In the genomic region with DNA sequence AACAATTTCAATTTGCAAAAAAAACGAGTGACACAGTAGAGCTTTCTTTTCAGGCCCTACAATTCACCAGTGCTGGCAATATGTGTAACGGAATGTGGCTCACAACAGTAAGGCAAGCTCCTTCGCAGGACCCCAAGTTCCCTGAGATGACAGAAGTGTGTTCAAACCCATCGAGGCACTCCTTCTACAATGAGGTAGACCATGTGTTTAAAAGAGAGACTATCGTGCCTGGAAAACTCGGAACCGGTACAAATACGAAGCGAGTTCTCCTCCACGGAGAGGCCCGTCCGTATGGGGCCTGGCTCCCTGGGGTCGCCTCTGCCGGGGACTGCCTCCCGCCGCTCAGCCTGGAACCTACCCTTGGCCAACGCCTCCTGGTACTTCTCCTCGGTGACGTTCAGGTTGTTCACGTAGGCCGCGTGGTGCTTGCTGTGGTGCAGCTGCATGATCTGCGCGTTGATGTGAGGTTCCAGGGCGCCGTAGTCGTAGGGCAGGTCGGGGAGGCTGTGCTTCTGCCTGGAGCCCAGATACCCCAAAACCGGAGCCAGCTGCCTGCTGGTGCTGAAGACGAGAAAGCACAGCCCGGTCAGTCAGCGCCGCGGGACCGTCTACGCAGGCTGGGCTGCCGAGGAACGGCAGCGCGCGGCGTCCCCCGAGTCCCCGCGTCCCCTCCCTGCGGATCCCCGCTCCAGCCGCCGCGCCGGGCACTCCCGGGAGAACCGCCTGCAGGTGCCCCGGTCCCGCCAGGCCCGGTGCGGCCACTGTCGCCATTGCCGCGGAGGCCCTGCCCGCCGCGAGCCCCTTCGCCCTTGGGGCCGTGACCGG, we compare ENCODE assay signal across 8 cellular contexts. TPM values are rescaled to one million over a fixed set of nuclear protein-coding genes. Genes with fewer than 3 reads are reported as not detected.
A peak's percentile ranks its signal among the peaks of the same experiment; 100 is the strongest.
DNase-seq lines count a peak whose midpoint lies in the region; ATAC-seq, FAIRE-seq and TF ChIP-seq lines count a peak whose summit lies in the region.

No MANE protein-coding gene starts in this region.

- H3K36me3 ChIP-seq in endothelial cell of umbilical vein (ENCODE audit: control insufficient read depth in 2 of 2, extremely low read depth in 1 of 2, insufficient read depth in 2 of 2, low read length in 2 of 2) = peaks cover 2 to 3% of the 10 kb centered on the region in 2 experiments

- no peak for TF ChIP-seq CTCF in endothelial cell of umbilical vein (IDR thresholded peaks at IDR 0.05; ENCODE audit: extremely low read depth in 1 of 2, insufficient read depth in 1 of 2, low read depth in 1 of 2, low read length in 2 of 2)

- peaks cover 27% of the 10 kb centered on the region for H3K4me1 ChIP-seq in endothelial cell of umbilical vein (ENCODE audit: control insufficient read depth, extremely low read depth, insufficient read depth, low read length)

- peak overlapping the region; percentile 86 for H3K4me2 ChIP-seq in endothelial cell of umbilical vein (ENCODE audit: insufficient read depth, low read length)

- H3K79me2 ChIP-seq in endothelial cell of umbilical vein (ENCODE audit: control insufficient read depth, insufficient read depth, low read length) = peaks cover 13% of the 10 kb centered on the region

- DNase-seq in 8988T (peak; percentile 41), NCI-H510A treated with DMSO at 0.1 percent for 48 hours (lab: John Stamatoyannopoulos, UW) (peak; percentile 11), endothelial cell of umbilical vein (ENCODE audit: low read depth, low spot score) (peak; percentile 59), mucosa of gallbladder (ENCODE audit: low spot score) (peak; percentile 37)
- DNase-seq in activated CD8-positive, alpha-beta memory T cell treated with anti-CD3 and anti-CD28 coated beads, Interleukin-2, amount 50 U/mL, for 1 hour (ENCODE audit: extremely low read depth) = peak; percentile 7
- peak; percentile 14 to 29 for DNase-seq in stimulated activated CD8-positive, alpha-beta memory T cell treated with anti-CD3 and anti-CD28 coated beads, Interleukin-7, amount 100 ng/mL, for 1 hour (ENCODE audit: low read depth in 2 of 2)

- CTCF ChIA-PET in endothelial cell of umbilical vein (lab: Charles Lee) = interaction anchor here (0.7 to 2.3 kb wide), 10 partner anchors 10 to 518 kb away, joined by 3 to 15 read pairs (median 5); a partner anchor contains a TSS

- FAIRE-seq in endothelial cell of umbilical vein (lab: Jason Lieb, UNC) = peak; percentile 42

- H3K4me3 ChIP-seq in endothelial cell of umbilical vein (replicated peaks in 1 of 3; ENCODE audit: insufficient read depth in 1 of 3, low read depth in 1 of 3, low read length in 3 of 3) = peak overlapping the region; percentile 54 to 78 (median 58)

- no peaks in the 10 kb centered on the region for H3K27me3 ChIP-seq in endothelial cell of umbilical vein (ENCODE audit: control insufficient read depth in 2 of 2, insufficient read depth in 2 of 2, low read length in 2 of 2)

- H3K9me1 ChIP-seq in endothelial cell of umbilical vein (replicated peaks; ENCODE audit: control insufficient read depth, extremely low read depth, insufficient read depth, low read length) = no peaks in the 10 kb centered on the region

- H3K9ac ChIP-seq in endothelial cell of umbilical vein (replicated peaks; ENCODE audit: extremely low read depth, insufficient read depth, low read length) = peak overlapping the region; percentile 43

- ATAC-seq in GM18520 (IDR thresholded peaks at IDR 0.05; ENCODE audit: unreplicated experiment) (peak; percentile 24), HG03064 (IDR thresholded peaks at IDR 0.05; ENCODE audit: low read depth, unreplicated experiment) (peak; percentile 32)

- H3K9me3 ChIP-seq in endothelial cell of umbilical vein (replicated peaks; ENCODE audit: control insufficient read depth, insufficient read depth, low read length) = no peaks in the 10 kb centered on the region

- dilution Hi-C loops in endothelial cell of umbilical vein (cut with MboI; ENCODE audit: extremely low pct_ligation_motif_present, low sequenced_read_pairs) = no loop called here

- peak overlapping the region; percentile 30 for H3K27ac ChIP-seq in endothelial cell of umbilical vein (ENCODE audit: insufficient read depth, low read depth, low read length)

- no peaks in the 10 kb centered on the region for H4K20me1 ChIP-seq in endothelial cell of umbilical vein (replicated peaks; ENCODE audit: control insufficient read depth, extremely low read depth, insufficient read depth, low read length)

- intact Hi-C loops in endothelial cell of umbilical vein (cut with micrococcal nuclease) = loop anchor here (1.0 to 10.0 kb wide), 7 partner anchors 35 to 842 kb away; a partner anchor contains a TSS

- no peak for TF ChIP-seq POLR2A in endothelial cell of umbilical vein (IDR thresholded peaks at IDR 0.05; ENCODE audit: low read depth, low read length)

- BruUV-seq in endothelial cell of umbilical vein (replicated peaks; lab: Mats Ljungman, UMichigan) = no TSS peak

- POLR2A ChIA-PET in endothelial cell of umbilical vein (lab: Charles Lee) = interaction anchor here (0.6 to 2.4 kb wide), 4 partner anchors 11 to 344 kb away, joined by 3 to 18 read pairs (median 6); a partner anchor contains a TSS

- peak overlapping the region; percentile 83 for H2AFZ ChIP-seq in endothelial cell of umbilical vein (ENCODE audit: low read depth, low read length)

TF ChIP-seq in endothelial cell of umbilical vein, 7 proteins besides CTCF, POLR2A, EP300 and RAD21:
- no peak for TF ChIP-seq MYC (IDR thresholded peaks at IDR 0.05; ENCODE audit: low read depth, low read length)
- TF ChIP-seq, protein P1, sequence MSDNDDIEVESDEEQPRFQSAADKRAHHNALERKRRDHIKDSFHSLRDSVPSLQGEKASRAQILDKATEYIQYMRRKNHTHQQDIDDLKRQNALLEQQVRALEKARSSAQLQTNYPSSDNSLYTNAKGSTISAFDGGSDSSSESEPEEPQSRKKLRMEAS (IDR thresholded peaks at IDR 0.05; ENCODE audit: insufficient read depth, insufficient read length) = no peak

RNA-seq across cellular contexts. Expression of a gene that starts 0.5 kb away (rescaled TPM):
- total RNA-seq in endothelial cell of umbilical vein (58.9 and 62.7 TPM in 2 replicates), mucosa of gallbladder (189 TPM)
- polyA plus RNA-seq in endothelial cell of umbilical vein = 27.7 and 31.6 TPM in 2 replicates
- 34.6 and 38.7 TPM in 2 replicates for polyA plus RNA-seq in endothelial cell of umbilical vein (2011; cell fraction: cytosol; rRNA removed)
- polyA plus RNA-seq in endothelial cell of umbilical vein (2011; cell fraction: nucleus; rRNA removed) = 19.9 and 24.7 TPM in 2 replicates
- 63.2 and 71.0 TPM in 2 replicates for polyA plus RNA-seq in endothelial cell of umbilical vein (2012)
- 57.6 and 74.5 TPM in 2 replicates for polyA minus RNA-seq in endothelial cell of umbilical vein
- 85.6 TPM for polyA minus RNA-seq in endothelial cell of umbilical vein (2011; cell fraction: cytosol; rRNA and poly(A)+ RNA removed)
- polyA minus RNA-seq in endothelial cell of umbilical vein (2011; cell fraction: nucleus; rRNA and poly(A)+ RNA removed) = 18.7 and 26.5 TPM in 2 replicates

RNA-seq across cellular contexts. Expression of a gene that starts 34.8 kb away (rescaled TPM):
- 75.6 and 81.6 TPM in 2 replicates for total RNA-seq in endothelial cell of umbilical vein
- 16.5 and 21.7 TPM in 2 replicates for polyA plus RNA-seq in endothelial cell of umbilical vein
- polyA plus RNA-seq in endothelial cell of umbilical vein (2011; cell fraction: cytosol; rRNA removed) = 20.7 and 22.2 TPM in 2 replicates
- polyA plus RNA-seq in endothelial cell of umbilical vein (2011; cell fraction: nucleus; rRNA removed) = 31.5 and 37.9 TPM in 2 replicates
- 51.1 and 74.2 TPM in 2 replicates for polyA plus RNA-seq in endothelial cell of umbilical vein (2012)
- 35.7 and 37.0 TPM in 2 replicates for polyA minus RNA-seq in endothelial cell of umbilical vein
- 16.8 TPM for polyA minus RNA-seq in endothelial cell of umbilical vein (2011; cell fraction: cytosol; rRNA and poly(A)+ RNA removed)
- 43.8 and 60.2 TPM in 2 replicates for polyA minus RNA-seq in endothelial cell of umbilical vein (2011; cell fraction: nucleus; rRNA and poly(A)+ RNA removed)
- total RNA-seq in mucosa of gallbladder = 75.4 TPM

Comparison
In these comparisons a context has a peak if more than half of its experiments do, and no peak if none do; other contexts are left out.
1. Peak in every context shown above with its lines: DNase-seq, ATAC-seq, H3K4me3 ChIP-seq and H3K27ac ChIP-seq.
2. DNase-seq: peak in every context shown above with its lines; median percentile 59 in endothelial cell of umbilical vein; 41 in 8988T; 37 in mucosa of gallbladder; 22 in stimulated activated CD8-positive, alpha-beta memory T cell treated with anti-CD3 and anti-CD28 coated beads, Interleukin-7, amount 100 ng/mL, for 1 hour; 11 in NCI-H510A treated with DMSO at 0.1 percent for 48 hours; 7 in activated CD8-positive, alpha-beta memory T cell treated with anti-CD3 and anti-CD28 coated beads, Interleukin-2, amount 50 U/mL, for 1 hour.